8 cellular contexts compared by ENCODE assay signal in genomic region chr3:39447637-39448483, GRCh38. TPM values are rescaled to one million over a fixed set of nuclear protein-coding genes. Genes with fewer than 3 reads are reported as not detected.
DNase-seq lines count a peak whose midpoint lies in the region; ATAC-seq and TF ChIP-seq lines count a peak whose summit lies in the region.

No MANE protein-coding gene starts in this region.

- peak overlapping the region; percentile 46 for H3K4me3 ChIP-seq in rectal smooth muscle tissue (ENCODE audit: low read length)

- peak; percentile 90 for TF ChIP-seq CTCF in GM12872 (IDR thresholded peaks at IDR 0.05; ENCODE audit: insufficient read depth, low read depth, low read length)

- H3K27ac ChIP-seq in rectal smooth muscle tissue (ENCODE audit: low read depth, low read length), result no peak overlapping the region

- intact Hi-C loops in left cardiac atrium (cut with DNase I), result loop anchor here in 1 of 2 donors (2.0 kb wide), 1 partner anchor 51 kb away; no protein-coding TSS in a partner anchor

- ATAC-seq in HG02571 (IDR thresholded peaks at IDR 0.05; ENCODE audit: unreplicated experiment) (peak; percentile 65), left cardiac atrium (peak; percentile 92 to 93)

- DNase-seq in NCI-H1092 treated with DMSO at 0.1 percent for 48 hours (lab: John Stamatoyannopoulos, UW) (peak; percentile 27), T follicular helper cell (ENCODE audit: low read depth) (peak; percentile 42), amniotic epithelial cell (ENCODE audit: low read depth) (peak; percentile 73), left cardiac atrium (peak; percentile 51), cortex of kidney (lab: John Stamatoyannopoulos, UW) (no peak)

- no peak overlapping the region for H3K9ac ChIP-seq in rectal smooth muscle tissue (ENCODE audit: low read length)

- no peaks in the 10 kb centered on the region for H3K27me3 ChIP-seq in rectal smooth muscle tissue (ENCODE audit: control insufficient read depth, insufficient read depth, low read length)

- no peaks in the 10 kb centered on the region for H3K4me1 ChIP-seq in rectal smooth muscle tissue (ENCODE audit: control insufficient read depth, insufficient read depth, low read length)

- no peaks in the 10 kb centered on the region for H3K36me3 ChIP-seq in rectal smooth muscle tissue (ENCODE audit: control insufficient read depth, insufficient read depth, low read length)

RNA-seq across cellular contexts. Expression of gene MOBP, which starts 19.6 kb away (rescaled TPM):
- total RNA-seq in left cardiac atrium, result under 1 TPM in 1 of 2 donors, not detected in 1; 0.10 TPM

RNA-seq across cellular contexts. Expression of gene RPSA, which starts 41.3 kb away (rescaled TPM):
- 100 to 1,000 TPM; 535 to 579 TPM for total RNA-seq in left cardiac atrium
